In the genomic region with DNA sequence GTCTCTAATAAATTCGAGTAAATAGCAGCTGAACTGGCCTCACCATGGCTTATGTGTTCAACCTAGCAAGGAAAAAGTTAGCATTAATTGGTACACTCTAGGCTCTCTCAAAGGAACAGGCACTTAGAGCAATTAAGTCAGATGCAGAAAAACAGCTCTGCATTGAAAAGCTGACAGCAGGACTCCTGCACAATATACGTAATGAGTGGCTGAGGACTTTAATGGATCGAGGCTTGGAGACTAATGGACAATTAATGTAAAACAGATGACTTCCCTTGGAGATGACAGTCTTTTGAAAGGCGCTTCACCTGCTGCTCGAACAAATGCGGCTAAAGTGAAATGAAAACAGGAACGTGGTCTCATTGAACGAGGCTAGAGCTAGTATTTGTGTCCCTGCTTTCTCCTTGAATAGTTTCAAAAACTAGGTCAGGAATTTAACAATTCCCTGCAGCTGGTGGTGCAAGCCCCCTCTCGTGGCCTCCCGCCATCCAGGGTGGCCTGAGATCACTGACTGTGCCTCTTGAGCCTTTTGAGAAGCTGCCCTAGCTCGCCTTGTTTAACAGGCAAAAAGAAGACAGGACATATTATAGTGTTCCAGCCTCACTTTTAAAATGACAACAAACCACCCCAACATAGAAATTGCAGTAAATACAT, we compare ENCODE assay signal across 13 cellular contexts.
DNase-seq lines count a peak whose midpoint lies in the region.
"Had no signal": no experiment of that assay in that cellular context is flagged by ENCODE, and none has a peak within 500 bp of the region (broad histone marks: within the 10 kb centered on the region; RNA-seq: fewer than 3 reads in every experiment).

No MANE protein-coding gene starts in this region.

- DNase-seq in NCI-H510A treated with DMSO at 0.1 percent for 48 hours (lab: John Stamatoyannopoulos, UW): peak; percentile 57
- no peak for DNase-seq in NCI-H510A (lab: John Stamatoyannopoulos, UW)
- peak; percentile 99 for DNase-seq in NCI-H774 (lab: John Stamatoyannopoulos, UW)
- DNase-seq in globus pallidus (ENCODE audit: low spot score): peak; percentile 11
- DNase-seq in KBM-7: no peak
- no peak for DNase-seq in DMS114 treated with DMSO at 0.1 percent for 48 hours (lab: John Stamatoyannopoulos, UW; ENCODE audit: unreplicated experiment)
- DNase-seq in effector CD4-positive, alpha-beta T cell: no peak
- DNase-seq in germinal center (ENCODE audit: low spot score): no peak
- DNase-seq: activated CD8-positive, alpha-beta memory T cell treated with anti-CD3 and anti-CD28 coated beads, Interleukin-2, amount 10 ng/mL, durations not matched to agents 7 days and 5 days; activated naive CD8-positive, alpha-beta T cell treated with anti-CD3 and anti-CD28 coated beads for 36 hours; EL; left ventricle myocardium superior; Peyer's patch had no signal

- in situ Hi-C loops in KBM-7 (cut with MboI; ENCODE audit: low pct_unique_long_range_greater_than_20kb, low sequenced_read_pairs): no loop called here

Comparison
In these comparisons a context has a peak if more than half of its experiments do, and no peak if none do; other contexts are left out.
1. DNase-seq: peak in NCI-H510A treated with DMSO at 0.1 percent for 48 hours (single experiment), NCI-H774 (single experiment) and globus pallidus (single experiment); none in NCI-H510A (single experiment), KBM-7 (single experiment), DMS114 treated with DMSO at 0.1 percent for 48 hours (single experiment), effector CD4-positive, alpha-beta T cell (single experiment) and germinal center (single experiment).